In genomic region chr21:38766987-38767722, GRCh38 we compare ENCODE assay signal across 8 cellular contexts. TPM values are rescaled to one million over a fixed set of nuclear protein-coding genes. Genes with fewer than 3 reads are reported as not detected.
DNase-seq lines count a peak whose midpoint lies in the region; ATAC-seq, FAIRE-seq and TF ChIP-seq lines count a peak whose summit lies in the region.

No MANE protein-coding gene starts in this region.

- TF ChIP-seq CTCF in Caco-2 (IDR thresholded peaks at IDR 0.05; ENCODE audit: insufficient read depth in 1 of 2, low read depth in 1 of 2, low read length in 1 of 2, severe bottlenecking in 1 of 2, unreplicated experiment in 1 of 2) = no peak

- POLR2A ChIA-PET in Caco-2 (lab: Charles Lee) = no interaction called here

- H3K4me3 Mint-ChIP-seq in T-helper 2 cell treated with Interferon-gamma antibody and Interleukin-4, amounts not matched to agents 5 μg/mL and 100 μg/mL, for 36 hours = peak overlapping the region; percentile 89
- H3K4me3 Mint-ChIP-seq in Caco-2 (ENCODE audit: unreplicated experiment) = no peak overlapping the region

- H3K36me3 ChIP-seq in duodenal mucosa (ENCODE audit: control insufficient read depth in 1 of 2, insufficient read depth in 2 of 2, low read length in 2 of 2) = no peaks in the 10 kb centered on the region
- no peaks in the 10 kb centered on the region for H3K36me3 ChIP-seq in Caco-2 (ENCODE audit: control insufficient read depth, insufficient read depth, low read length)

- no peaks in the 10 kb centered on the region for H3K9me3 ChIP-seq in duodenal mucosa (ENCODE audit: control insufficient read depth in 1 of 2, low read length in 2 of 2)
- peaks cover 9% of the 10 kb centered on the region; the same call in 1 of the 2 replicates for H3K9me3 ChIP-seq in Caco-2

- peaks cover 3% of the 10 kb centered on the region for H3K27me3 Mint-ChIP-seq in T-helper 2 cell treated with Interferon-gamma antibody and Interleukin-4, amounts not matched to agents 5 μg/mL and 100 μg/mL, for 36 hours (ENCODE audit: low read depth)
- no peaks in the 10 kb centered on the region for H3K27me3 Mint-ChIP-seq in Caco-2 (ENCODE audit: insufficient read depth, unreplicated experiment)

- H3K36me3 Mint-ChIP-seq in T-helper 2 cell treated with Interferon-gamma antibody and Interleukin-4, amounts not matched to agents 5 μg/mL and 100 μg/mL, for 36 hours (ENCODE audit: low read depth) = no peaks in the 10 kb centered on the region
- no peaks in the 10 kb centered on the region for H3K36me3 Mint-ChIP-seq in Caco-2 (ENCODE audit: insufficient read depth, unreplicated experiment)

- no TSS peak for BruUV-seq in Caco-2 (replicated peaks; lab: Mats Ljungman, UMichigan)

- peak; percentile 97 for ATAC-seq in GM19372 (IDR thresholded peaks at IDR 0.05; ENCODE audit: low read depth, unreplicated experiment)
- peak; percentile 95 for ATAC-seq in HG03439 (IDR thresholded peaks at IDR 0.05; ENCODE audit: unreplicated experiment)

- FAIRE-seq in frontal cortex (lab: Jason Lieb, UNC) = no peak

- peaks cover 35% of the 10 kb centered on the region for H3K4me1 Mint-ChIP-seq in T-helper 2 cell treated with Interferon-gamma antibody and Interleukin-4, amounts not matched to agents 5 μg/mL and 100 μg/mL, for 36 hours (ENCODE audit: low read depth)
- H3K4me1 Mint-ChIP-seq in Caco-2 (ENCODE audit: low read depth, unreplicated experiment) = peaks cover 18% of the 10 kb centered on the region

- CTCF ChIA-PET in Caco-2 (lab: Charles Lee) = no interaction called here

- H3K27me3 ChIP-seq in duodenal mucosa (ENCODE audit: control insufficient read depth in 1 of 2, insufficient read depth in 2 of 2, low read length in 2 of 2) (no peaks in the 10 kb centered on the region), Caco-2 (replicated peaks; ENCODE audit: control insufficient read depth, insufficient read depth, low read length) (no peaks in the 10 kb centered on the region)

- H3K9me3 Mint-ChIP-seq in T-helper 2 cell treated with Interferon-gamma antibody and Interleukin-4, amounts not matched to agents 5 μg/mL and 100 μg/mL, for 36 hours = peaks cover 5% of the 10 kb centered on the region
- peaks cover 8% of the 10 kb centered on the region for H3K9me3 Mint-ChIP-seq in Caco-2 (ENCODE audit: unreplicated experiment)

- intact Hi-C loops in Caco-2 (cut with micrococcal nuclease; ENCODE audit: unreplicated experiment) = no loop called here

- H3K27ac ChIP-seq in duodenal mucosa (ENCODE audit: low read depth, low read length) = peak overlapping the region; percentile 43

- peak overlapping the region; percentile 51 to 67 for H3K9ac ChIP-seq in duodenal mucosa (ENCODE audit: low read depth in 1 of 2, low read length in 2 of 2)

- H3K4me1 ChIP-seq in duodenal mucosa (ENCODE audit: control insufficient read depth in 1 of 2, insufficient read depth in 2 of 2, low read length in 2 of 2) = peaks cover 24 to 27% of the 10 kb centered on the region in 2 donors
- H3K4me1 ChIP-seq in Caco-2 = peaks cover 20% of the 10 kb centered on the region

- DNase-seq in CD1c-positive myeloid dendritic cell (ENCODE audit: extremely low spot score) (peak; percentile 72), frontal cortex (ENCODE audit: low spot score in 2 of 2) (no peak), Caco-2 (no peak)
- peak; percentile 81 for DNase-seq in T-helper 2 cell treated with Interferon-gamma antibody and Interleukin-4, amounts not matched to agents 5 μg/mL and 100 μg/mL, for 36 hours (ENCODE audit: low spot score)
- peak; percentile 72 for DNase-seq in stimulated activated CD4-positive, alpha-beta T cell treated with anti-CD3 and anti-CD28 coated beads, Interleukin-1b, Interleukin-23, amount 100 ng/mL, for 48 hours

- H3K4me3 ChIP-seq in duodenal mucosa (ENCODE audit: low read depth in 1 of 2, low read length in 2 of 2) = peak overlapping the region; percentile 44 to 68
- H3K4me3 ChIP-seq in Caco-2 (ENCODE audit: low read depth, low read length) = no peak overlapping the region

- H3K27ac Mint-ChIP-seq in T-helper 2 cell treated with Interferon-gamma antibody and Interleukin-4, amounts not matched to agents 5 μg/mL and 100 μg/mL, for 36 hours = peak overlapping the region; percentile 99
- no peak overlapping the region for H3K27ac Mint-ChIP-seq in Caco-2 (ENCODE audit: unreplicated experiment)

RNA-seq across cellular contexts. Expression of gene ETS2, which starts 38.6 kb away (rescaled TPM):
- total RNA-seq in frontal cortex = 11.0 TPM
- 20.4 and 26.9 TPM in 2 replicates for total RNA-seq in Caco-2 (2022)

Comparison
In these comparisons a context has a peak if more than half of its experiments do, and no peak if none do; other contexts are left out.
1. DNase-seq: peak in CD1c-positive myeloid dendritic cell (single experiment), T-helper 2 cell treated with Interferon-gamma antibody and Interleukin-4, amounts not matched to agents 5 μg/mL and 100 μg/mL, for 36 hours (single experiment) and stimulated activated CD4-positive, alpha-beta T cell treated with anti-CD3 and anti-CD28 coated beads, Interleukin-1b, Interleukin-23, amount 100 ng/mL, for 48 hours (single experiment); none in frontal cortex (0 of 2) and Caco-2 (0 of 2).